In the genomic region with DNA sequence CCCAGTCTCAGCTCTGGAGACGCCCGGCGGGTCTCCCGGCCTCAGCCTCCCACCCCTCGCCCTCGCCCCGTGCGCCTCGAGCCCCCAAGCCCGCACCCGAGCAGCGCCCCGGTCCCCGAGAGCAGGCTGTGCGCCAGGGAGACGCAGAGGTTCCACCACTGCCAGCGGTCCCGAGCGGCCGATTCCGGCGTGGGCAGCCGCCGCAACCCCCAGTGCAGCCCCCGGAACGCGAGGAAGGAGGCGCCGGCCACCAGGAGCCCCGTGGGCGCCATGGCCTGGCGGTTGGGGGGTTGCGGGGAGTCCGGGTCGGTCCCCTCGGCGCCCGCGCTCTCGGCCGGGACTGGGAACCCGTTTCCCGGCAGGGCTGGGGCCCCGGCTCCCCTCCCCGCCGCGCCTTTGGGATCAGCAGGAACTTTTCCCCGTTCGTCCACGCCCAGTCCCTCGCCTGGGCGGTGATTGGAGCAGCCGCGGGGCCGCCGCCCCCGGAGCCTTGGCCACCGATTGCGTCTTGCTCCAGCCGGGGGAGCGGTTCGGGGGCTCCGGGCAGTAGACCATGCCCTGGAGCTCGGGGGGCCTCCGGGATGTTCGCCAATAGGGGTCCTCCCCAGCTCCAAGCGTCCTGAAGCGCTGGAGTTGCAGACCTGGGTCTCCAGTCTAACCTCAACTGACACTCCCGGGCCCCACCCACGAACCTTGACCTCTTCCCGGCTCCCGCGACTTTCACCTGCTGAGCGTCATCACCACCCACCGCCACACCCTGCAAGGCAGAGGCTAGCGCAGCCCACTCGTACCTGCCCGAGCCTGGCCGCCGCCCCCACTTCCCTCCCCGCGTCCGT, we compare ENCODE assay signal across 8 cellular contexts. TPM values are rescaled to one million over a fixed set of nuclear protein-coding genes. Genes with fewer than 3 reads are reported as not detected.
DNase-seq lines count a peak whose midpoint lies in the region; ATAC-seq and TF ChIP-seq lines count a peak whose summit lies in the region.

A gene with protein sequence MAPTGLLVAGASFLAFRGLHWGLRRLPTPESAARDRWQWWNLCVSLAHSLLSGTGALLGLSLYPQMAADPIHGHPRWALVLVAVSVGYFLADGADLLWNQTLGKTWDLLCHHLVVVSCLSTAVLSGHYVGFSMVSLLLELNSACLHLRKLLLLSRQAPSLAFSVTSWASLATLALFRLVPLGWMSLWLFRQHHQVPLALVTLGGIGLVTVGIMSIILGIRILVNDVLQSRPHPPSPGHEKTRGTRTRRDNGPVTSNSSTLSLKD (minus strand): TSS at position 407 of the 836 bp plus-strand sequence. CDS start 135 bp downstream, at position 272.

- peak within 1 kb of the TSS; percentile 68 for H3K9ac ChIP-seq in HUES6 (ENCODE audit: low read length)

- H3K4me3 ChIP-seq in Caco-2 (ENCODE audit: low read depth, low read length): peak within 1 kb of the TSS; percentile 71
- peak within 1 kb of the TSS; percentile 87 for H3K4me3 ChIP-seq in HUES6 (ENCODE audit: low read depth, low read length)
- H3K4me3 ChIP-seq in prostate gland: peak within 1 kb of the TSS; percentile 71 to 88

- peaks cover 34% of the 10 kb centered on the region for H3K4me1 Mint-ChIP-seq in Caco-2 (ENCODE audit: low read depth, unreplicated experiment)

- 1 to 2% (median 1%) methylated on average over 69 to 83 of the region's 83 CpGs for WGBS in adipose tissue, 3 donors
- WGBS in prostate gland: under 1% methylated on average over 65 of the region's 83 CpGs

- peak; percentile 47 for ATAC-seq in left ventricle myocardium superior
- ATAC-seq in GM19328 (IDR thresholded peaks at IDR 0.05; ENCODE audit: unreplicated experiment): no peak
- ATAC-seq in GM18858 (IDR thresholded peaks at IDR 0.05; ENCODE audit: unreplicated experiment): no peak

- H3K36me3 Mint-ChIP-seq in Caco-2 (ENCODE audit: insufficient read depth, unreplicated experiment): peaks cover 51% of the 10 kb centered on the region

- peaks cover 5% of the 10 kb centered on the region for H3K36me3 ChIP-seq in Caco-2 (ENCODE audit: control insufficient read depth, insufficient read depth, low read length)
- peaks cover 19% of the 10 kb centered on the region for H3K36me3 ChIP-seq in HUES6 (ENCODE audit: control insufficient read depth, insufficient read depth, low read length)
- H3K36me3 ChIP-seq in prostate gland: peaks cover 0 to 15% of the 10 kb centered on the region in 2 donors

- H3K9me3 Mint-ChIP-seq in Caco-2 (ENCODE audit: unreplicated experiment): no peaks in the 10 kb centered on the region

- intact Hi-C loops in Caco-2 (cut with micrococcal nuclease; ENCODE audit: unreplicated experiment) (loop anchor here (2.0 to 10.0 kb wide), 2 partner anchors 25 to 155 kb away; a partner anchor contains a TSS), left ventricle myocardium superior (cut with micrococcal nuclease) (no loop called here), prostate gland (cut with DNase I) (loop anchor here (5.0 to 10.0 kb wide), 2 partner anchors 38 to 135 kb away; no protein-coding TSS in a partner anchor)

- DNase-seq in Caco-2 (peak; percentile 92 to 94), left ventricle myocardium superior (peak; percentile 88), prostate gland (ENCODE audit: low spot score) (peak; percentile 71), DMS79 treated with DMSO at 0.1 percent for 48 hours (lab: John Stamatoyannopoulos, UW) (no peak)

- H3K4me1 ChIP-seq in Caco-2: peaks cover 31% of the 10 kb centered on the region
- H3K4me1 ChIP-seq in HUES6 (ENCODE audit: control insufficient read depth, insufficient read depth, low read length): peaks cover 19% of the 10 kb centered on the region
- peaks cover 10% of the 10 kb centered on the region for H3K4me1 ChIP-seq in prostate gland (replicated peaks)

- POLR2A ChIA-PET in Caco-2 (lab: Charles Lee): interaction anchor here (0.5 to 1.8 kb wide), 5 partner anchors 13 to 82 kb away, joined by 3 to 6 read pairs (median 3); a partner anchor contains a TSS

- H3K27ac ChIP-seq in HUES6 (ENCODE audit: low read depth, low read length) (no peak within 1 kb of the TSS), adipose tissue (ENCODE audit: low read depth, low read length) (peak within 1 kb of the TSS; percentile 49), prostate gland (peak within 1 kb of the TSS; percentile 77 to 81)

- H3K27me3 ChIP-seq in Caco-2 (replicated peaks; ENCODE audit: control insufficient read depth, insufficient read depth, low read length): no peaks in the 10 kb centered on the region
- H3K27me3 ChIP-seq in HUES6 (ENCODE audit: control insufficient read depth, insufficient read depth, low read length): peaks cover 4% of the 10 kb centered on the region
- H3K27me3 ChIP-seq in prostate gland (replicated peaks; ENCODE audit: insufficient read depth): no peaks in the 10 kb centered on the region

- H3K27me3 Mint-ChIP-seq in Caco-2 (ENCODE audit: insufficient read depth, unreplicated experiment): no peaks in the 10 kb centered on the region

- BruUV-seq in Caco-2 (replicated peaks; lab: Mats Ljungman, UMichigan): no TSS peak

- H3K9me3 ChIP-seq in Caco-2 (no peaks in the 10 kb centered on the region), HUES6 (ENCODE audit: control insufficient read depth, insufficient read depth, low read depth, low read length) (no peaks in the 10 kb centered on the region), prostate gland (no peaks in the 10 kb centered on the region)

- H3K27ac Mint-ChIP-seq in Caco-2 (ENCODE audit: unreplicated experiment): peak within 1 kb of the TSS; percentile 95

- no peak for TF ChIP-seq CTCF in Caco-2 (IDR thresholded peaks at IDR 0.05; ENCODE audit: insufficient read depth in 1 of 2, low read depth in 1 of 2, low read length in 1 of 2, severe bottlenecking in 1 of 2, unreplicated experiment in 1 of 2)
- peak in 1 of 4 experiments; percentile 5 for TF ChIP-seq CTCF in prostate gland (IDR thresholded peaks at IDR 0.05)

- peak within 1 kb of the TSS; percentile 86 for H3K4me3 Mint-ChIP-seq in Caco-2 (ENCODE audit: unreplicated experiment)

- CTCF ChIA-PET in Caco-2 (lab: Charles Lee): interaction anchor here (0.5 to 1.5 kb wide), 5 partner anchors 56 to 97 kb away, joined by 3 to 8 read pairs (median 4); no protein-coding TSS in a partner anchor

- peak; percentile 69 for TF ChIP-seq POLR2A in prostate gland (IDR thresholded peaks at IDR 0.05)

RNA-seq across cellular contexts. Expression of the gene that starts here (rescaled TPM):
- total RNA-seq in Caco-2 (2022) (10.1 and 12.0 TPM in 2 replicates), left ventricle myocardium superior (1.7 TPM), prostate gland (1 to 10 TPM; 2.3 TPM)
- polyA plus RNA-seq in adipose tissue: 10 to 100 TPM in 2 of 3 donors, 1 to 10 TPM in 1; 1.4 to 16.6 (median 15.0) TPM
